In the genomic region with DNA sequence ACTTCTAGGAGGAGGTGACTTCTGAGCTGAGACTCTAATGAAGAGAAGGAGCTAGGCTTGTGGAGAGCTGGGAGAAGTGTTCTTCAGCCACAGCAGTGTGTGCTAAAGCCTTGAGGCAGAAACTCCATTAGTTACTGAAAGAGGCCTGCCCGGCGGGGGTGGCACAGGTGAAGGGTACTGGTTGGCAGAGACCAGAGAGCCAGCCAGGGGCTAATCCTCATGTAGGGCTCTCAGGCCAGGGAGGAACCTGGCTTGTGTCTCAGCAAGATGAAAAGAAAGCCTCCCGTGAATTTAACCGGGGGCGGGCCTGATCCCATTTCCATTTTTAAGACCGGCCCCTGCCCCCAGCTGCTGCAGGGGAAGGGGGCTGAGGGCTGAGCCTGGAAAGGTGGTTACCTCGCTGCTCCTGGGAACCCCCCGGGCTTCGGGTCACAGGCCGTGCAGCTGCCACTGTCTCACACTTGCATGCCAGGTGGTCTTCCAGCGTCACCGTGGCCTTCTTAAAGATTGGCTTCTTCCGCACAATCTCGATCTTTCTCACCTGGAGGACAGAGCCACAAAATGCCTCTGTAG, we compare ENCODE assay signal across 28 cellular contexts. TPM values are rescaled to one million over a fixed set of nuclear protein-coding genes. Genes with fewer than 3 reads are reported as not detected.
A peak's percentile ranks its signal among the peaks of the same experiment; 100 is the strongest.
DNase-seq lines count a peak whose midpoint lies in the region; ATAC-seq, FAIRE-seq and TF ChIP-seq lines count a peak whose summit lies in the region.
"Had no signal": no experiment of that assay in that cellular context is flagged by ENCODE, and none has a peak within 500 bp of the region (broad histone marks: within the 10 kb centered on the region; RNA-seq: fewer than 3 reads in every experiment).

No MANE protein-coding gene starts in this region.

- H3K27me3 ChIP-seq in H9 (ENCODE audit: insufficient read depth, low read length) (no peaks in the 10 kb centered on the region), prostate gland (replicated peaks; ENCODE audit: insufficient read depth) (no peaks in the 10 kb centered on the region)
- H3K27me3 ChIP-seq in CD8-positive, alpha-beta memory T cell (ENCODE audit: insufficient read depth, low read length, poor library complexity, severe bottlenecking) = no peaks in the 10 kb centered on the region
- H3K27me3 ChIP-seq: ascending aorta, cardiac muscle cell, hepatocyte had no signal

- TF ChIP-seq CTCF in H9 (conservative IDR thresholded peaks at IDR 0.05) (no peak), kidney (IDR thresholded peaks at IDR 0.05; ENCODE audit: borderline replicate concordance, extremely low read depth, insufficient read depth) (no peak), progenitor cell of endocrine pancreas (IDR thresholded peaks at IDR 0.05; ENCODE audit: unreplicated experiment) (no peak), prostate gland (IDR thresholded peaks at IDR 0.05) (no peak)

- no CpG with 5 or more reads among the region's 14 CpGs for WGBS in H9 (ENCODE audit: extremely low coverage, insufficient read length, low lambda C conversion rate)
- WGBS in prostate gland = 76% methylated on average over 14 of the region's 14 CpGs

- no peak overlapping the region for H3K56ac ChIP-seq in H9 (ENCODE audit: insufficient read length, low read depth, low read length)

- DNase-seq in H9 = no peak
- no peak for DNase-seq in T-helper 17 cell
- peak; percentile 49 for DNase-seq in kidney
- DNase-seq in progenitor cell of endocrine pancreas (ENCODE audit: low spot score, unreplicated experiment) = no peak
- DNase-seq in medulla oblongata (ENCODE audit: extremely low spot score) = no peak
- DNase-seq in CD8-positive, alpha-beta memory T cell = no peak
- DNase-seq in prostate gland (ENCODE audit: low spot score) = no peak
- DNase-seq: activated naive CD8-positive, alpha-beta T cell treated with anti-CD3 and anti-CD28 coated beads for 36 hours; activated T-cell treated with anti-CD3 and anti-CD28 coated beads for 4 hours; COR-L47; esophagus squamous epithelium; foreskin melanocyte; GDM1; HCEC 1CT; NCI-H1417 treated with DMSO at 0.1 percent for 48 hours; NCI-H2081 treated with DMSO at 0.1 percent for 48 hours; NCI-H345; SK-N-SH; stimulated activated CD4-positive, alpha-beta T cell treated with anti-CD3 and anti-CD28 coated beads, Interleukin-2, amount 100 ng/mL, for 48 hours; substantia nigra had no signal

- no peak overlapping the region for H2AFZ ChIP-seq in H9 (ENCODE audit: low read length)
- H2AFZ ChIP-seq: hepatocyte had no signal

- H4K8ac ChIP-seq in H9 (replicated peaks; ENCODE audit: insufficient read length, low read depth, low read length) = no peak overlapping the region

- no peak overlapping the region for H4K5ac ChIP-seq in H9 (ENCODE audit: insufficient read length, low read depth, low read length)

- H3K4me1 Mint-ChIP-seq in H9 (peaks cover 40 to 49% of the 10 kb centered on the region in 2 experiments), T-helper 17 cell (peaks cover 6% of the 10 kb centered on the region), progenitor cell of endocrine pancreas (ENCODE audit: low read depth) (peaks cover 10% of the 10 kb centered on the region)
- peaks cover 0 to 16% (median 0%) of the 10 kb centered on the region in 3 donors for H3K4me1 Mint-ChIP-seq in CD8-positive, alpha-beta memory T cell

- POLR2A ChIA-PET in CD8-positive, alpha-beta memory T cell (lab: Charles Lee) = no interaction called here

- 0 out of 2 replicates have a peak overlapping the region, but pooled peaks have one; percentile 30 for H3K14ac ChIP-seq in H9 (ENCODE audit: insufficient read depth, low read length)

- H3K36me3 ChIP-seq in kidney (ENCODE audit: control insufficient read depth in 1 of 2, insufficient read depth in 2 of 2, low read length in 2 of 2) (peaks cover 12 to 27% of the 10 kb centered on the region in 2 donors), prostate gland (no peaks in the 10 kb centered on the region)
- H3K36me3 ChIP-seq in CD8-positive, alpha-beta memory T cell (ENCODE audit: insufficient read depth, low read length) = no peaks in the 10 kb centered on the region
- H3K36me3 ChIP-seq: ascending aorta, BLaER1 had no signal

- peaks cover 8% of the 10 kb centered on the region; the same call in 1 of the 2 replicates for H3K4me1 ChIP-seq in H9 (ENCODE audit: insufficient read depth, low read length)
- H3K4me1 ChIP-seq in kidney (ENCODE audit: control insufficient read depth in 1 of 2, insufficient read depth in 1 of 2, low read depth in 1 of 2, low read length in 2 of 2) = peaks cover 4 to 12% of the 10 kb centered on the region in 2 donors
- peaks cover 6% of the 10 kb centered on the region for H3K4me1 ChIP-seq in CD8-positive, alpha-beta memory T cell (ENCODE audit: insufficient read depth, low read length)
- no peaks in the 10 kb centered on the region for H3K4me1 ChIP-seq in prostate gland (replicated peaks)

- H3T11ph ChIP-seq in H9 (ENCODE audit: low read length) = no peak overlapping the region

- H3K9me3 ChIP-seq in H9 (ENCODE audit: control insufficient read depth, low read depth, low read length) = no peaks in the 10 kb centered on the region
- H3K9me3 ChIP-seq in T-helper 17 cell (ENCODE audit: control insufficient read depth, low read length, poor library complexity, severe bottlenecking) = no peaks in the 10 kb centered on the region
- no peaks in the 10 kb centered on the region for H3K9me3 ChIP-seq in kidney (ENCODE audit: control insufficient read depth in 1 of 2, low read length in 2 of 2)
- H3K9me3 ChIP-seq in CD8-positive, alpha-beta memory T cell (ENCODE audit: low read length) = no peaks in the 10 kb centered on the region
- H3K9me3 ChIP-seq in prostate gland = no peaks in the 10 kb centered on the region
- H3K9me3 ChIP-seq: ascending aorta, BLaER1, esophagus squamous epithelium, SK-N-SH had no signal

- no peak overlapping the region for H2BK20ac ChIP-seq in H9 (ENCODE audit: low read depth, low read length, poor library complexity, severe bottlenecking)

- no peaks in the 10 kb centered on the region for H3K79me2 ChIP-seq in H9 (ENCODE audit: insufficient read depth, low read length)
- H3K79me2 ChIP-seq: hepatocyte had no signal

- no peak overlapping the region for H3K4ac ChIP-seq in H9 (ENCODE audit: low read depth, low read length)

- H2BK5ac ChIP-seq in H9 (ENCODE audit: insufficient read length, low read length) = no peak overlapping the region

- H3K4me3 ChIP-seq in kidney (ENCODE audit: low read length in 2 of 2) (no peak overlapping the region), prostate gland (no peak overlapping the region)
- H3K4me3 ChIP-seq in CD8-positive, alpha-beta memory T cell (ENCODE audit: low read length) = no peak overlapping the region
- H3K4me3 ChIP-seq: ascending aorta, BLaER1, cardiac muscle cell, esophagus squamous epithelium, hepatocyte, lung had no signal

- no peak for FAIRE-seq in kidney (lab: Jason Lieb, UNC)
- FAIRE-seq: islet of Langerhans had no signal

- no peak overlapping the region for H2AK5ac ChIP-seq in H9 (ENCODE audit: insufficient read length, low read length)

- H3K27me3 Mint-ChIP-seq in H9 (ENCODE audit: low read depth) (peaks cover 13% of the 10 kb centered on the region), T-helper 17 cell (peaks cover 21% of the 10 kb centered on the region), progenitor cell of endocrine pancreas (peaks cover 18% of the 10 kb centered on the region)
- H3K27me3 Mint-ChIP-seq in CD8-positive, alpha-beta memory T cell = no peaks in the 10 kb centered on the region

- no peaks in the 10 kb centered on the region for H4K20me1 ChIP-seq in H9 (ENCODE audit: control insufficient read depth, insufficient read depth, insufficient read length)

- intact Hi-C loops in kidney (cut with DNase I) = loop anchor here (10.0 kb wide), 1 partner anchor 45 kb away; no protein-coding TSS in a partner anchor
- intact Hi-C loops in prostate gland (cut with DNase I) = no loop called here

- CTCF ChIA-PET in CD8-positive, alpha-beta memory T cell (lab: Charles Lee) = interaction anchor here (1.6 to 1.8 kb wide), 2 partner anchors 58 to 89 kb away, joined by 3 to 8 read pairs; no protein-coding TSS in a partner anchor

- H3K9me3 Mint-ChIP-seq in H9 (no peaks in the 10 kb centered on the region; a peak in 2 of 5 replicates), progenitor cell of endocrine pancreas (ENCODE audit: low read depth) (no peaks in the 10 kb centered on the region)
- H3K9me3 Mint-ChIP-seq in CD8-positive, alpha-beta memory T cell = no peaks in the 10 kb centered on the region
- H3K9me3 Mint-ChIP-seq: activated naive CD8-positive, alpha-beta T cell treated with anti-CD3 and anti-CD28 coated beads for 36 hours; T-helper 1 cell treated with Interleukin-12 subunit alpha and Interleukin-12 subunit beta and Interleukin-4 antibody, amounts not matched to agents 30 μg/mL and 1 μg/mL, for 36 hours had no signal

- no peak overlapping the region for H3K23ac ChIP-seq in H9 (ENCODE audit: insufficient read length, low read depth, low read length)

- TF ChIP-seq POLR2A in prostate gland (IDR thresholded peaks at IDR 0.05) = no peak

- no peak overlapping the region for H2BK120ac ChIP-seq in H9 (ENCODE audit: low read depth, low read length, poor library complexity, severe bottlenecking)

- H3K9ac ChIP-seq in H9 (ENCODE audit: extremely low read depth, insufficient read length, low read length) = no peak overlapping the region
- H3K9ac ChIP-seq in kidney (ENCODE audit: low read length in 2 of 2) = no peak overlapping the region
- H3K9ac ChIP-seq: BLaER1, SK-N-SH had no signal

- H3K4me3 Mint-ChIP-seq in H9 (peak overlapping the region; percentile 19 to 49), T-helper 17 cell (no peak overlapping the region), progenitor cell of endocrine pancreas (ENCODE audit: low read depth) (no peak overlapping the region)
- H3K4me3 Mint-ChIP-seq in CD8-positive, alpha-beta memory T cell = no peak overlapping the region
- H3K4me3 Mint-ChIP-seq: activated naive CD8-positive, alpha-beta T cell treated with anti-CD3 and anti-CD28 coated beads for 36 hours; T-helper 1 cell treated with Interleukin-12 subunit alpha and Interleukin-12 subunit beta and Interleukin-4 antibody, amounts not matched to agents 30 μg/mL and 1 μg/mL, for 36 hours had no signal

- H3K79me1 ChIP-seq in H9 (ENCODE audit: insufficient read depth, low read depth, low read length, poor library complexity, severe bottlenecking) = no peaks in the 10 kb centered on the region

- H3K36me3 Mint-ChIP-seq in H9 (ENCODE audit: insufficient read depth in 1 of 3, low read depth in 3 of 3) (peaks cover 0 to 9% (median 0%) of the 10 kb centered on the region in 3 experiments; a peak in 3 of 7 replicates), T-helper 17 cell (ENCODE audit: low read depth) (no peaks in the 10 kb centered on the region), progenitor cell of endocrine pancreas (ENCODE audit: insufficient read depth) (peaks cover 11% of the 10 kb centered on the region)
- peaks cover 0 to 79% (median 13%) of the 10 kb centered on the region in 3 donors for H3K36me3 Mint-ChIP-seq in CD8-positive, alpha-beta memory T cell
- H3K36me3 Mint-ChIP-seq: activated naive CD8-positive, alpha-beta T cell treated with anti-CD3 and anti-CD28 coated beads for 36 hours had no signal

- peak overlapping the region; percentile 59 to 97 (median 81); a peak in 5 of 7 replicates for H3K27ac Mint-ChIP-seq in H9
- peak overlapping the region; percentile 70 for H3K27ac Mint-ChIP-seq in T-helper 17 cell
- H3K27ac Mint-ChIP-seq in progenitor cell of endocrine pancreas = peak overlapping the region; percentile 52
- H3K27ac Mint-ChIP-seq in CD8-positive, alpha-beta memory T cell = no peak overlapping the region
- H3K27ac Mint-ChIP-seq: activated naive CD8-positive, alpha-beta T cell treated with anti-CD3 and anti-CD28 coated beads for 36 hours; T-helper 1 cell treated with Interleukin-12 subunit alpha and Interleukin-12 subunit beta and Interleukin-4 antibody, amounts not matched to agents 30 μg/mL and 1 μg/mL, for 36 hours had no signal

- H3K18ac ChIP-seq in H9 (ENCODE audit: insufficient read length, low read depth, low read length) = no peak overlapping the region

- no peak overlapping the region for H2BK15ac ChIP-seq in H9 (ENCODE audit: low read depth, low read length)

- H2BK12ac ChIP-seq in H9 (ENCODE audit: insufficient read length, low read depth, low read length) = no peak overlapping the region

- no peaks in the 10 kb centered on the region for H3K23me2 ChIP-seq in H9 (ENCODE audit: insufficient read length, low read depth, low read length, poor library complexity, severe bottlenecking)

- H3K4me2 ChIP-seq in H9 (ENCODE audit: insufficient read depth, insufficient read length, low read length) = peak overlapping the region; percentile 6
- H3K4me2 ChIP-seq: BLaER1, hepatocyte, SK-N-SH had no signal

- no peak for ATAC-seq in T-helper 17 cell
- no peak for ATAC-seq in HG02588 (IDR thresholded peaks at IDR 0.05; ENCODE audit: unreplicated experiment)

- H3K27ac ChIP-seq in H9 (ENCODE audit: insufficient read length, low read depth, low read length) (no peak overlapping the region), kidney (ENCODE audit: low read depth in 2 of 2, low read length in 2 of 2) (no peak overlapping the region), prostate gland (no peak overlapping the region)
- H3K27ac ChIP-seq in CD8-positive, alpha-beta memory T cell (ENCODE audit: low read depth, low read length) = no peak overlapping the region
- H3K27ac ChIP-seq: ascending aorta, BLaER1, cardiac muscle cell, hepatocyte had no signal

- H4K91ac ChIP-seq in H9 (ENCODE audit: insufficient read length, low read depth, low read length) = no peak overlapping the region

RNA-seq across cellular contexts. Expression of gene PDGFB, which starts 15.0 kb away (rescaled TPM):
- total RNA-seq in H9 (2021) (6.1 and 7.1 TPM in 2 replicates), T-helper 17 cell (1 to 10 TPM; 2.8 to 4.4 TPM), kidney (14.2 TPM), progenitor cell of endocrine pancreas (6.7 and 7.1 TPM in 2 replicates), prostate gland (10 to 100 TPM in 1 of 2 donors, 1 to 10 TPM in 1; 9.9 to 16.4 TPM)
- polyA plus RNA-seq in kidney (ENCODE audit: insufficient read depth, low read depth, low replicate concordance) = 10.4 TPM
- 1 to 10 TPM; 2.3 to 3.0 TPM for total RNA-seq in CD8-positive, alpha-beta memory T cell
- 18.2 TPM for polyA plus RNA-seq in CD8-positive, alpha-beta memory T cell

Comparison
In these comparisons a context has a peak if more than half of its experiments do, and no peak if none do; other contexts are left out.
1. H3K27ac Mint-ChIP-seq: peak in H9 (3 of 3), T-helper 17 cell (single experiment) and progenitor cell of endocrine pancreas (single experiment); none in CD8-positive, alpha-beta memory T cell (0 of 8).
2. H3K4me3 Mint-ChIP-seq: peak in H9 (2 of 2); none in T-helper 17 cell (single experiment), progenitor cell of endocrine pancreas (single experiment) and CD8-positive, alpha-beta memory T cell (0 of 7).